ENCODE assay signal across 9 cellular contexts in the genomic region with DNA sequence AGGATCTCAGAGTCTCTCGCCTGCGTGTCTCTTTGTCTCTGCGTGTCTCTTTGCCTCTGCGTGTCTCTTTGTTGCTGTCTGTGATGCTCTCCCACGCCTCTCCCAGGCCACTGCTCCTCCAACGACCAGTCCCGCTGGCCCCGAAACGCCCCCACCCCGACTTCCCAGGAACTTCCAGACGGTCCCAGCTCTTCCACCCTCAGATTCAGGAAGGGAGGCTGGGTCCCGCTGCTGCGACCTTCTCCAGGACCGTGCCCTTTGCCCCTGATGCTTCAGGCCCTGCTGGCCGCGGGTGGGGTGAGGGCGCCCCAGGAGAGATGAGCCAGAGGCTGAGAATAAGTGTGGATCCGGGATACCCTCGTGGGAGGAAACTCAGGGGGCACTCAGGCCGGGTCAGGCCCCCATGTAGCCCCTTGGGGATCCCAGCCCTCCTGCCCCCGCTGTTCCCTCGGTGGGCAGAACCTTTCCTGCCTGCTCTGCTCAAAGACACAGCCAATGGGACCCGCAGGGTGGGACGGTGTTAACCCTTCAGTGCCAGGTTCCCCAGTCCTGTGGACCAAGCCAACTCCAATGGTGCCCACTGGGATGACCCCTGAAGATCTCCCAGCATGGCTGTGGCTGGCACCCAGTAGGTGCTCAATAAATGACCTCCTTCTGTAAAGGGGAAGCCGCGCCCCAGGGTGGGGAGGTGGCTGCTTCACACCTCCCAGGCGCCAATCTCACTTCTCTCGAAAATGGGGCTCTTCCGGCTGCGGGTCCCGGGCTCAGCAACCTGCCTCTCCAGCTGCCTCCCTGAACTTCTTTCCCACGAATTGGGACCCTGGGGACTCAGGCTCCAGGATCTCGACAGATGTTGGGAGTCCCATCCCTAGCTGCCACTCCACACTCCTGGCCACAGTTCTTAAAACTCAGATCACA. TPM values are rescaled to one million over a fixed set of nuclear protein-coding genes. Genes with fewer than 3 reads are reported as not detected.
DNase-seq lines count a peak whose midpoint lies in the region; ATAC-seq and TF ChIP-seq lines count a peak whose summit lies in the region.
"Had no signal": no experiment of that assay in that cellular context is flagged by ENCODE, and none has a peak within 500 bp of the region (broad histone marks: within the 10 kb centered on the region; RNA-seq: fewer than 3 reads in every experiment).

No MANE protein-coding gene starts in this region.

- no peaks in the 10 kb centered on the region for H4K20me1 ChIP-seq in BLaER1

- no peaks in the 10 kb centered on the region for H3K9me3 Mint-ChIP-seq in HFFc6
- no peaks in the 10 kb centered on the region for H3K9me3 Mint-ChIP-seq in mesothelial cell of epicardium

- no peaks in the 10 kb centered on the region for H3K9me3 ChIP-seq in BLaER1

- TF ChIP-seq CTCF in HFFc6 (IDR thresholded peaks at IDR 0.05) (no peak), mesothelial cell of epicardium (IDR thresholded peaks at IDR 0.05; ENCODE audit: unreplicated experiment) (no peak)

- H3K4me3 Mint-ChIP-seq in HFFc6: peak overlapping the region; percentile 87
- peak overlapping the region; percentile 71 for H3K4me3 Mint-ChIP-seq in mesothelial cell of epicardium

- peak overlapping the region; percentile 100 for H3K4me2 ChIP-seq in BLaER1

- DNase-seq in HFFc6: no peak
- no peak for DNase-seq in mesothelial cell of epicardium (ENCODE audit: low spot score in 2 of 2, unreplicated experiment in 2 of 2)
- DNase-seq in HuH-7 (ENCODE audit: low spot score): no peak
- no peak for DNase-seq in SW 1271 (lab: John Stamatoyannopoulos, UW)
- DNase-seq: stimulated activated CD4-positive, alpha-beta T cell treated with anti-CD3 and anti-CD28 coated beads, Interleukin-12 subunit alpha, Interleukin-12 subunit beta, amount 100 ng/mL, for 4 hours had no signal

- H3K27me3 ChIP-seq in BLaER1: no peaks in the 10 kb centered on the region

- H3K27ac ChIP-seq in BLaER1 (peak overlapping the region; percentile 68; the same call in 1 of the 2 replicates), angular gyrus (ENCODE audit: low read depth, low read length) (peak overlapping the region; percentile 99)

- H3K36me3 ChIP-seq in BLaER1: peaks cover 10% of the 10 kb centered on the region

- H3K4me1 Mint-ChIP-seq in HFFc6 (ENCODE audit: low read depth) (peaks cover 32% of the 10 kb centered on the region), mesothelial cell of epicardium (peaks cover 20% of the 10 kb centered on the region)

- ATAC-seq in GM18870 (IDR thresholded peaks at IDR 0.05; ENCODE audit: unreplicated experiment) (no peak), HG03280 (IDR thresholded peaks at IDR 0.05; ENCODE audit: unreplicated experiment) (no peak)

- H3K27me3 Mint-ChIP-seq in HFFc6 (ENCODE audit: insufficient read depth) (peaks cover 12% of the 10 kb centered on the region), mesothelial cell of epicardium (ENCODE audit: low read depth) (peaks cover 74% of the 10 kb centered on the region)

- H3K27ac Mint-ChIP-seq in HFFc6 (peak overlapping the region; percentile 77), mesothelial cell of epicardium (no peak overlapping the region)

- H3K36me3 Mint-ChIP-seq in HFFc6 (ENCODE audit: low read depth) (no peaks in the 10 kb centered on the region), mesothelial cell of epicardium (no peaks in the 10 kb centered on the region)

- peaks cover 64% of the 10 kb centered on the region for H3K4me1 ChIP-seq in BLaER1

- peak overlapping the region; percentile 73 for H3K4me3 ChIP-seq in BLaER1

- peak overlapping the region; percentile 81; the same call in 1 of the 2 replicates for H3K9ac ChIP-seq in BLaER1

RNA-seq across cellular contexts. Expression of a gene that starts 1.5 kb away (rescaled TPM):
- total RNA-seq in HFFc6 (2021; fragmentation: NEBNext Ultra II Directional; extraction: Animal tissue kit (Norgen Biotek cat#: 25700)): 1 to 10 TPM; 1.9 to 2.6 (median 2.4) TPM
- total RNA-seq in mesothelial cell of epicardium: 2.2 to 2.4 TPM (median 2.4 TPM) in 3 replicates

RNA-seq across cellular contexts. Expression of a gene that starts 15.5 kb away (rescaled TPM):
- 10 to 100 TPM; 58.9 to 77.1 (median 67.2) TPM for total RNA-seq in HFFc6 (2021; fragmentation: NEBNext Ultra II Directional; extraction: Animal tissue kit (Norgen Biotek cat#: 25700))
- 61.2 to 71.0 TPM (median 69.5 TPM) in 3 replicates for total RNA-seq in mesothelial cell of epicardium

RNA-seq across cellular contexts. Expression of a gene that starts 25.0 kb away (rescaled TPM):
- total RNA-seq in HFFc6 (2021; fragmentation: NEBNext Ultra II Directional; extraction: Animal tissue kit (Norgen Biotek cat#: 25700)): 10 to 100 TPM; 19.4 to 24.5 (median 22.5) TPM
- 31.9 to 37.3 TPM (median 33.1 TPM) in 3 replicates for total RNA-seq in mesothelial cell of epicardium

RNA-seq across cellular contexts. Expression of a gene that starts 47.1 kb away (rescaled TPM):
- 10 to 100 TPM; 12.8 to 20.2 (median 17.5) TPM for total RNA-seq in HFFc6 (2021; fragmentation: NEBNext Ultra II Directional; extraction: Animal tissue kit (Norgen Biotek cat#: 25700))
- total RNA-seq in mesothelial cell of epicardium: 27.4 to 31.2 TPM (median 30.6 TPM) in 3 replicates

RNA-seq across cellular contexts. Expression of a gene that starts 50.1 kb away (rescaled TPM):
- 10 to 100 TPM in 5 of 6 experiments, 1 to 10 TPM in 1; 8.0 to 14.7 (median 13.2) TPM for total RNA-seq in HFFc6 (2021; fragmentation: NEBNext Ultra II Directional; extraction: Animal tissue kit (Norgen Biotek cat#: 25700))
- total RNA-seq in mesothelial cell of epicardium: 2.6 to 3.1 TPM (median 2.7 TPM) in 3 replicates
